ENCODE assay signal across 29 cellular contexts in the genomic region with DNA sequence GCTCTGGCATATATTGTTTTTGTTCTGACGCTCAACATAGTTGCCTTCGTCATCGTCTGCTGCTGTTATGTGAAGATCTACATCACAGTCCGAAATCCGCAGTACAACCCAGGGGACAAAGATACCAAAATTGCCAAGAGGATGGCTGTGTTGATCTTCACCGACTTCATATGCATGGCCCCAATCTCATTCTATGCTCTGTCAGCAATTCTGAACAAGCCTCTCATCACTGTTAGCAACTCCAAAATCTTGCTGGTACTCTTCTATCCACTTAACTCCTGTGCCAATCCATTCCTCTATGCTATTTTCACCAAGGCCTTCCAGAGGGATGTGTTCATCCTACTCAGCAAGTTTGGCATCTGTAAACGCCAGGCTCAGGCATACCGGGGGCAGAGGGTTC.
"Had no signal": no experiment of that assay in that cellular context is flagged by ENCODE, and none has a peak within 500 bp of the region (broad histone marks: within the 10 kb centered on the region; RNA-seq: fewer than 3 reads in every experiment).

No MANE protein-coding gene starts in this region.

- H3K9me3 ChIP-seq: adrenal gland, body of pancreas, colonic mucosa had no signal

- H3K36me3 ChIP-seq: adrenal gland, colonic mucosa had no signal

- H3K4me3 ChIP-seq: adrenal gland, body of pancreas, colonic mucosa had no signal

- ATAC-seq: activated CD4-positive, alpha-beta T cell treated with anti-CD3 and anti-CD28 coated beads for 36 hours; activated CD8-positive, alpha-beta memory T cell treated with anti-CD3 and anti-CD28 coated beads, Interleukin-2, amount 10 ng/mL, durations not matched to agents 7 days and 5 days; activated CD8-positive, alpha-beta T cell treated with anti-CD3 and anti-CD28 coated beads, Interleukin-2, amount 10 ng/mL, durations not matched to agents 7 days and 5 days; activated naive CD8-positive, alpha-beta T cell treated with anti-CD3 and anti-CD28 coated beads, Interleukin-2, amount 50 U/mL, for 24 hours; body of pancreas had no signal

- H3K27me3 ChIP-seq: adrenal gland, body of pancreas, colonic mucosa had no signal

- H3K4me1 ChIP-seq: colonic mucosa had no signal

- DNase-seq: activated CD4-positive, alpha-beta memory T cell treated with anti-CD3 and anti-CD28 coated beads for 36 hours; activated CD4-positive, alpha-beta T cell treated with anti-CD3 and anti-CD28 coated beads for 36 hours; activated CD4-positive, alpha-beta T cell treated with anti-CD3 and anti-CD28 coated beads, Interleukin-2, amount 10 ng/mL, durations not matched to agents 24 days and 14 days; activated CD4-positive, CD25-positive, alpha-beta regulatory T cell; activated CD4-positive, CD25-positive, alpha-beta regulatory T cell treated with anti-CD3 and anti-CD28 coated beads, Interleukin-2, amount 50 U/mL, for 72 hours; activated CD8-positive, alpha-beta memory T cell treated with anti-CD3 and anti-CD28 coated beads, Interleukin-2, amount 10 ng/mL, durations not matched to agents 7 days and 5 days; activated CD8-positive, alpha-beta memory T cell treated with anti-CD3 and anti-CD28 coated beads, Interleukin-2, amount 50 U/mL, for 4 hours; activated CD8-positive, alpha-beta T cell treated with anti-CD3 and anti-CD28 coated beads, Interleukin-2, amount 10 ng/mL, durations not matched to agents 7 days and 5 days; activated effector memory CD4-positive, alpha-beta T cell treated with anti-CD3 and anti-CD28 coated beads, Interleukin-2, amount 50 U/mL, for 16 hours; activated naive CD4-positive, alpha-beta T cell treated with anti-CD3 and anti-CD28 coated beads for 36 hours; activated naive CD8-positive, alpha-beta T cell treated with anti-CD3 and anti-CD28 coated beads for 36 hours; activated naive CD8-positive, alpha-beta T cell treated with anti-CD3 and anti-CD28 coated beads, Interleukin-2, amount 50 U/mL, for 24 hours; activated T-cell treated with anti-CD3 and anti-CD28 coated beads, Interleukin-2, amount 50 U/mL, for 1 hour; activated T-cell treated with anti-CD3 and anti-CD28 coated beads, Interleukin-2, amount 50 U/mL, for 48 hours; adrenal gland; amygdala; aorta; body of pancreas; central memory CD4-positive, alpha-beta T cell; cerebellar nuclear complex; colonic mucosa; effector CD8-positive, alpha-beta T cell; foreskin fibroblast; head of caudate nucleus; T-helper 2 cell had no signal

- H3K27ac ChIP-seq: adrenal gland, body of pancreas, colonic mucosa, epithelial cell of prostate had no signal

- FAIRE-seq: endometrium, endothelial cell of umbilical vein, frontal cortex had no signal
